ENCODE assay signal across 1 cellular context in the genomic region with DNA sequence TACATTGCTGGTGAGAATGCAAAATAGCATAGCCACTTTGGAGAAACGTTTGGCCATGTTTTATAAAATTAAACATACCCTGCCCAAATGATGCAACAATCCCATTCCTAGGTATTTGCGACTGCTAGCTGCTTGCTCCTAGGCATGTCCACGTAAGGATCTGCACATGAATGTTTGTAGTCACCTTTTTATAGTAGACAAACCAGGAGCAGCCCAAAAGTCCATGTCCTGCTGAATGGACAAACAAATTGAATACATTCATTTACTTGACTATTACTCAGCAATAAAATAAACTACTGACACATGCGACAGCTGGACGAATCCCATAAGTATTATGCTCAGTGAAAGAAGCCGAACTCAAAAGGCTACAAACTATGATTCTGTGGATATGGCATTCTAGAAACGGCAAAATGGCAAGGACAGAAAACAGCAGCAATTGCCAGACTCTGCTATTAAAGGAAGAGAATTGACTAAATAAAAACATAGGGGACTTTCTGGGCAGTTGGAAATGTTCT.
TF ChIP-seq lines count a peak whose summit lies in the region.

No MANE protein-coding gene starts in this region.

TF ChIP-seq in HepG2, 621 proteins besides CTCF, POLR2A, EP300 and RAD21 (continued from another document):
- TF ChIP-seq, protein P1, sequence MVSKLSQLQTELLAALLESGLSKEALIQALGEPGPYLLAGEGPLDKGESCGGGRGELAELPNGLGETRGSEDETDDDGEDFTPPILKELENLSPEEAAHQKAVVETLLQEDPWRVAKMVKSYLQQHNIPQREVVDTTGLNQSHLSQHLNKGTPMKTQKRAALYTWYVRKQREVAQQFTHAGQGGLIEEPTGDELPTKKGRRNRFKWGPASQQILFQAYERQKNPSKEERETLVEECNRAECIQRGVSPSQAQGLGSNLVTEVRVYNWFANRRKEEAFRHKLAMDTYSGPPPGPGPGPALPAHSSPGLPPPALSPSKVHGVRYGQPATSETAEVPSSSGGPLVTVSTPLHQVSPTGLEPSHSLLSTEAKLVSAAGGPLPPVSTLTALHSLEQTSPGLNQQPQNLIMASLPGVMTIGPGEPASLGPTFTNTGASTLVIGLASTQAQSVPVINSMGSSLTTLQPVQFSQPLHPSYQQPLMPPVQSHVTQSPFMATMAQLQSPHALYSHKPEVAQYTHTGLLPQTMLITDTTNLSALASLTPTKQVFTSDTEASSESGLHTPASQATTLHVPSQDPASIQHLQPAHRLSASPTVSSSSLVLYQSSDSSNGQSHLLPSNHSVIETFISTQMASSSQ (IDR thresholded peaks at IDR 0.05; ENCODE audit: low read depth), result no peak
- TF ChIP-seq, protein P1 (CRISPR knock-in tag; IDR thresholded peaks at IDR 0.05; ENCODE audit: borderline replicate concordance), result no peak
- no peak for TF ChIP-seq BRD4 (CRISPR knock-in tag; IDR thresholded peaks at IDR 0.05)
